10 cellular contexts compared by ENCODE assay signal in the genomic region with DNA sequence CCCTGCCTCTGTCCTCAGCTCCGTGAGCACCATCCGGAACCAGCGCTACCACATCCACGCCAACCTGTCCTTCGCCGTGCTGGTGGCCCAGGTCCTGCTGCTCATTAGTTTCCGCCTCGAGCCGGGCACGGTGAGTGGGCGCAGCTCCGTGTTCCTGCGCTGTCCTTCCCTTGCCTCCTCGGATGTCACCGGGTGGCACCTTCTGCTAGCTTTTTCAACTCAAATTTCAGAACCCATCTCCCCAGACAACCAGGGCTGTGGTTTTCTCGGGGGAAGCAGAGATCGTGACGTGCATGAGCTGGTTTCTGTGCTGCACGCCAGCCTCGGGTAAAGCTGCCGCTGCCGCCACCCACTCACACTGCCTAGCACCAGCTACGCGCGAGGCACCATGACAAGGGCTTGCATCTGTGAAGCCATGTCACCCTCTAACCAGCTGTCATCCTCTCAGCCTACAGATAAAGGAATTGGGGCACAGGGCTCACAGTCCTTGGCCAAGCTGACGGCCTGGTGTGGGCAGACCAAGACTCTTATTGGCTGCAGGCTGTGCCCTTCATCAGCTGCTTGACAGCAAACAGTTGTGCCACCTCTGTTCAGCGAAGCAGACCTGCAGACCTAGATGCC.
A peak's percentile ranks its signal among the peaks of the same experiment; 100 is the strongest.
DNase-seq lines count a peak whose midpoint lies in the region; ATAC-seq and TF ChIP-seq lines count a peak whose summit lies in the region.
"Had no signal": no experiment of that assay in that cellular context is flagged by ENCODE, and none has a peak within 500 bp of the region (broad histone marks: within the 10 kb centered on the region; RNA-seq: fewer than 3 reads in every experiment).

No MANE protein-coding gene starts in this region.

- no peak for ATAC-seq in HG02973 (IDR thresholded peaks at IDR 0.05; ENCODE audit: unreplicated experiment)
- ATAC-seq in HG03025 (IDR thresholded peaks at IDR 0.05; ENCODE audit: low FRiP score, unreplicated experiment): no peak

- H3K23ac ChIP-seq in trophoblast cell (ENCODE audit: low read length): no peak overlapping the region

- H3K36me3 Mint-ChIP-seq in activated CD4-positive, alpha-beta T cell treated with anti-CD3 and anti-CD28 coated beads, Interleukin-2, amount 10 ng/mL, durations not matched to agents 7 days and 5 days (ENCODE audit: low read depth): no peaks in the 10 kb centered on the region

- WGBS in trophoblast cell (ENCODE audit: extremely low coverage, insufficient coverage, insufficient read length): no CpG with 5 or more reads among the region's 27 CpGs

- peak overlapping the region; percentile 60 for H3K27ac Mint-ChIP-seq in activated CD4-positive, alpha-beta T cell treated with anti-CD3 and anti-CD28 coated beads, Interleukin-2, amount 10 ng/mL, durations not matched to agents 7 days and 5 days

- H2AK5ac ChIP-seq in trophoblast cell (ENCODE audit: low read length): no peak overlapping the region

- H3K36me3 ChIP-seq in trophoblast cell (ENCODE audit: control insufficient read depth in 1 of 2, insufficient read depth in 2 of 2, low read length in 2 of 2): no peaks in the 10 kb centered on the region

- CTCF ChIA-PET in activated CD4-positive, alpha-beta T cell treated with anti-CD3 and anti-CD28 coated beads, Interleukin-2, amount 10 ng/mL, durations not matched to agents 7 days and 5 days (lab: Charles Lee): interaction anchor here (1.0 to 4.1 kb wide), 7 partner anchors 10 to 725 kb away, joined by 3 to 38 read pairs (median 8); no protein-coding TSS in a partner anchor
- CTCF ChIA-PET in RWPE1 (lab: Yijun Ruan, JAX): interaction anchor here (0.6 to 3.3 kb wide), 7 partner anchors 9 to 732 kb away, joined by 3 to 31 read pairs (median 7); no protein-coding TSS in a partner anchor

- no peaks in the 10 kb centered on the region for H3K27me3 ChIP-seq in trophoblast cell (ENCODE audit: insufficient read depth, low read length)

- H3K4me3 Mint-ChIP-seq in activated CD4-positive, alpha-beta T cell treated with anti-CD3 and anti-CD28 coated beads, Interleukin-2, amount 10 ng/mL, durations not matched to agents 7 days and 5 days: peak overlapping the region; percentile 34

- no peak overlapping the region for H3K18ac ChIP-seq in trophoblast cell (ENCODE audit: low read length)

- no peak overlapping the region for H3K4me2 ChIP-seq in trophoblast cell (ENCODE audit: low read length)

- no peak overlapping the region for H2BK12ac ChIP-seq in trophoblast cell (ENCODE audit: low read length)

- no peak overlapping the region for H2BK5ac ChIP-seq in trophoblast cell (ENCODE audit: low read depth, low read length, poor library complexity)

- no peak overlapping the region for H4K8ac ChIP-seq in trophoblast cell (ENCODE audit: low read depth, low read length)

- no peak overlapping the region for H3K27ac ChIP-seq in trophoblast cell (ENCODE audit: low read depth, low read length)
- H3K27ac ChIP-seq in RWPE1: no peak overlapping the region

- H3K4me3 ChIP-seq in GM12865 (ENCODE audit: low read depth, low read length): no peak overlapping the region
- H3K4me3 ChIP-seq in trophoblast cell (ENCODE audit: low read depth, low read length): no peak overlapping the region
- H3K4me3 ChIP-seq: skin epidermis had no signal

- H3K14ac ChIP-seq in trophoblast cell (ENCODE audit: low read length): no peak overlapping the region

- H3K4me1 ChIP-seq in trophoblast cell (ENCODE audit: control insufficient read depth in 1 of 2, insufficient read depth in 2 of 2, low read length in 2 of 2): no peaks in the 10 kb centered on the region
- H3K4me1 ChIP-seq: Caco-2 had no signal

- no peaks in the 10 kb centered on the region for H3K79me2 ChIP-seq in trophoblast cell (ENCODE audit: control insufficient read depth, insufficient read depth, low read length, poor library complexity)

- H3K9me3 Mint-ChIP-seq in activated CD4-positive, alpha-beta T cell treated with anti-CD3 and anti-CD28 coated beads, Interleukin-2, amount 10 ng/mL, durations not matched to agents 7 days and 5 days: peaks cover 4% of the 10 kb centered on the region

- H2BK120ac ChIP-seq in trophoblast cell (ENCODE audit: insufficient read depth, low read length, poor library complexity): no peak overlapping the region

- H4K91ac ChIP-seq in trophoblast cell (ENCODE audit: low read depth, low read length): no peak overlapping the region

- TF ChIP-seq CTCF in GM12865 (IDR thresholded peaks at IDR 0.05; ENCODE audit: insufficient read depth, low read depth, low read length, missing control alignments) (no peak), RWPE1 (conservative IDR thresholded peaks at IDR 0.05; ENCODE audit: low read depth) (no peak)

- H3K4me1 Mint-ChIP-seq in activated CD4-positive, alpha-beta T cell treated with anti-CD3 and anti-CD28 coated beads, Interleukin-2, amount 10 ng/mL, durations not matched to agents 7 days and 5 days: peaks cover 15% of the 10 kb centered on the region

- POLR2A ChIA-PET in activated CD4-positive, alpha-beta T cell treated with anti-CD3 and anti-CD28 coated beads, Interleukin-2, amount 10 ng/mL, durations not matched to agents 7 days and 5 days (lab: Charles Lee): no interaction called here
- POLR2A ChIA-PET in RWPE1 (lab: Yijun Ruan, JAX; ENCODE audit: low non-redundant PET): no interaction called here

- H3K27me3 Mint-ChIP-seq in activated CD4-positive, alpha-beta T cell treated with anti-CD3 and anti-CD28 coated beads, Interleukin-2, amount 10 ng/mL, durations not matched to agents 7 days and 5 days: peaks cover 4% of the 10 kb centered on the region

- no peaks in the 10 kb centered on the region for H3K79me1 ChIP-seq in trophoblast cell (ENCODE audit: low read length)

- H3K4ac ChIP-seq in trophoblast cell (ENCODE audit: low read depth, low read length): no peak overlapping the region

- H2AFZ ChIP-seq in trophoblast cell (ENCODE audit: insufficient read depth, low read length, poor library complexity): no peak overlapping the region

- H4K12ac ChIP-seq in trophoblast cell (ENCODE audit: low read depth, low read length): no peak overlapping the region

- DNase-seq in GM12865 (ENCODE audit: low read depth) (peak; percentile 55), trophoblast cell (no peak), RWPE1 (ENCODE audit: low spot score) (no peak)
- DNase-seq in activated CD4-positive, alpha-beta T cell treated with anti-CD3 and anti-CD28 coated beads, Interleukin-2, amount 10 ng/mL, durations not matched to agents 7 days and 5 days: peak; percentile 47
- peak; percentile 42 for DNase-seq in central memory CD4-positive, alpha-beta T cell
- DNase-seq in stimulated activated CD4-positive, alpha-beta T cell treated with anti-CD3 and anti-CD28 coated beads, Interleukin-4, amount 100 ng/mL, for 24 hours: peak; percentile 72

- H3K9ac ChIP-seq in trophoblast cell (ENCODE audit: low read length): no peak overlapping the region

- H3K9me3 ChIP-seq in trophoblast cell (ENCODE audit: insufficient read depth, low read depth, low read length): peaks cover 5% of the 10 kb centered on the region
- H3K9me3 ChIP-seq: Caco-2 had no signal

Comparison
In these comparisons a context has a peak if more than half of its experiments do, and no peak if none do; other contexts are left out.
1. DNase-seq: peak in GM12865 (single experiment), activated CD4-positive, alpha-beta T cell treated with anti-CD3 and anti-CD28 coated beads, Interleukin-2, amount 10 ng/mL, durations not matched to agents 7 days and 5 days (single experiment), central memory CD4-positive, alpha-beta T cell (single experiment) and stimulated activated CD4-positive, alpha-beta T cell treated with anti-CD3 and anti-CD28 coated beads, Interleukin-4, amount 100 ng/mL, for 24 hours (single experiment); none in trophoblast cell (0 of 2) and RWPE1 (single experiment).